ENCODE assay signal across 1 cellular context in genomic region chr16:70419384-70420327, GRCh38.
TF ChIP-seq lines count a peak whose summit lies in the region.

No MANE protein-coding gene starts in this region.

TF ChIP-seq in GM12878, 131 proteins besides CTCF, POLR2A, EP300 and RAD21:
- TF ChIP-seq NR2F1 (conservative IDR thresholded peaks at IDR 0.05) (0 out of 2 replicates have a peak, but pooled peaks have one; percentile 14), KDM1A (IDR thresholded peaks at IDR 0.05; ENCODE audit: borderline replicate concordance) (no peak)
